24 cellular contexts compared by ENCODE assay signal in genomic region chr9:77885104-77885672, GRCh38.
DNase-seq lines count a peak whose midpoint lies in the region; ATAC-seq and TF ChIP-seq lines count a peak whose summit lies in the region.
"Had no signal": no experiment of that assay in that cellular context is flagged by ENCODE, and none has a peak within 500 bp of the region (broad histone marks: within the 10 kb centered on the region; RNA-seq: fewer than 3 reads in every experiment).

No MANE protein-coding gene starts in this region.

- no peak overlapping the region for H3K4me3 ChIP-seq in RWPE2 (ENCODE audit: severe bottlenecking)
- no peak overlapping the region for H3K4me3 ChIP-seq in neutrophil (ENCODE audit: low read depth in 1 of 2, low read length in 1 of 2)
- H3K4me3 ChIP-seq in H7 (ENCODE audit: insufficient read depth, low read depth, low read length): no peak overlapping the region
- H3K4me3 ChIP-seq: adrenal gland, heart right ventricle, prostate gland, skin epidermis had no signal

- peak overlapping the region; percentile 94 for H3K27ac ChIP-seq in RWPE2 (ENCODE audit: poor library complexity, severe bottlenecking)
- peak overlapping the region; percentile 41 for H3K27ac ChIP-seq in neutrophil
- H3K27ac ChIP-seq: adrenal gland, heart right ventricle, prostate gland, skin epidermis had no signal

- TF ChIP-seq CTCF in RWPE2 (IDR thresholded peaks at IDR 0.05; ENCODE audit: poor library complexity, severe bottlenecking) (no peak), chondrocyte (IDR thresholded peaks at IDR 0.05) (no peak), neutrophil (IDR thresholded peaks at IDR 0.05) (no peak)

- H3K27me3 Mint-ChIP-seq in chondrocyte (ENCODE audit: low read depth): no peaks in the 10 kb centered on the region
- H3K27me3 Mint-ChIP-seq: effector memory CD8-positive, alpha-beta T cell; T-cell had no signal

- H3K27ac Mint-ChIP-seq in chondrocyte (ENCODE audit: unreplicated experiment): peak overlapping the region; percentile 73
- H3K27ac Mint-ChIP-seq: effector memory CD8-positive, alpha-beta T cell; T-cell had no signal

- DNase-seq in Ammon's horn (ENCODE audit: low spot score) (peak; percentile 43), RWPE2 (ENCODE audit: low spot score) (no peak), chondrocyte (ENCODE audit: low spot score) (no peak), H7 (no peak), NCI-H146 (lab: John Stamatoyannopoulos, UW) (no peak)
- DNase-seq: activated CD4-positive, alpha-beta T cell treated with anti-CD3 and anti-CD28 coated beads for 4 hours; activated CD8-positive, alpha-beta memory T cell treated with anti-CD3 and anti-CD28 coated beads, Interleukin-2, amount 50 U/mL, for 4 hours; activated effector memory CD4-positive, alpha-beta T cell treated with anti-CD3 and anti-CD28 coated beads, Interleukin-2, amount 50 U/mL, for 16 hours; adrenal gland; effector memory CD8-positive, alpha-beta T cell; GDM1; heart right ventricle; KBM-7; left ventricle myocardium superior; NCI-H2029 treated with DMSO at 0.1 percent for 48 hours; NCI-H510A; stimulated activated CD4-positive, alpha-beta T cell treated with anti-CD3 and anti-CD28 coated beads, Interleukin-4, amount 100 ng/mL, for 24 hours; T-cell had no signal

- H3K27me3 ChIP-seq in RWPE2 (ENCODE audit: insufficient read depth, poor library complexity, severe bottlenecking): no peaks in the 10 kb centered on the region
- no peaks in the 10 kb centered on the region for H3K27me3 ChIP-seq in neutrophil
- no peaks in the 10 kb centered on the region for H3K27me3 ChIP-seq in H7 (ENCODE audit: control insufficient read depth, insufficient read depth, low read length)
- H3K27me3 ChIP-seq: adrenal gland, heart right ventricle had no signal

- H3K36me3 ChIP-seq in RWPE2 (ENCODE audit: low read depth) (no peaks in the 10 kb centered on the region), neutrophil (peaks cover 8% of the 10 kb centered on the region), H7 (replicated peaks; ENCODE audit: control insufficient read depth, insufficient read depth, low read length) (no peaks in the 10 kb centered on the region)
- H3K36me3 ChIP-seq: adrenal gland, prostate gland had no signal

- H3K4me1 Mint-ChIP-seq in chondrocyte (ENCODE audit: low read depth): peaks cover 36% of the 10 kb centered on the region

- H3K4me1 ChIP-seq in RWPE2 (ENCODE audit: insufficient read depth, poor library complexity, severe bottlenecking) (peaks cover 31% of the 10 kb centered on the region), neutrophil (ENCODE audit: control insufficient read depth in 1 of 2, insufficient read depth in 1 of 2, low read depth in 1 of 2, low read length in 1 of 2) (peaks cover 0 to 14% of the 10 kb centered on the region in 2 experiments)
- H3K4me1 ChIP-seq: prostate gland had no signal

- ATAC-seq in RWPE2 (ENCODE audit: low read depth) (no peak), HG02970 (IDR thresholded peaks at IDR 0.05; ENCODE audit: low FRiP score, unreplicated experiment) (no peak), GM19328 (IDR thresholded peaks at IDR 0.05; ENCODE audit: unreplicated experiment) (no peak)
- ATAC-seq: effector memory CD8-positive, alpha-beta T cell; heart right ventricle; left ventricle myocardium superior; Right ventricle myocardium inferior; T-cell had no signal

- H3K9me3 Mint-ChIP-seq in chondrocyte (ENCODE audit: low read depth): no peaks in the 10 kb centered on the region
- H3K9me3 Mint-ChIP-seq: effector memory CD8-positive, alpha-beta T cell; T-cell had no signal

- H3K4me3 Mint-ChIP-seq in chondrocyte (ENCODE audit: unreplicated experiment): no peak overlapping the region
- H3K4me3 Mint-ChIP-seq: effector memory CD8-positive, alpha-beta T cell; T-cell had no signal

- no peaks in the 10 kb centered on the region for H3K9me3 ChIP-seq in RWPE2 (ENCODE audit: severe bottlenecking)
- no peaks in the 10 kb centered on the region for H3K9me3 ChIP-seq in neutrophil
- H3K9me3 ChIP-seq: adrenal gland, heart right ventricle, prostate gland had no signal

- H3K36me3 Mint-ChIP-seq in chondrocyte (ENCODE audit: low read depth): no peaks in the 10 kb centered on the region
